Comparison of ENCODE assay signal across 8 cellular contexts in genomic region chr15:75347222-75348033, GRCh38. TPM values are rescaled to one million over a fixed set of nuclear protein-coding genes. Genes with fewer than 3 reads are reported as not detected.
A peak's percentile ranks its signal among the peaks of the same experiment; 100 is the strongest.
DNase-seq lines count a peak whose midpoint lies in the region; ATAC-seq and TF ChIP-seq lines count a peak whose summit lies in the region.

No MANE protein-coding gene starts in this region.

- H3K9me3 ChIP-seq in fibroblast of lung (ENCODE audit: control insufficient read depth, insufficient read depth, low read depth, low read length) = no peaks in the 10 kb centered on the region
- H3K9me3 ChIP-seq in thyroid gland = no peaks in the 10 kb centered on the region

- H4K20me1 ChIP-seq in fibroblast of lung (ENCODE audit: control insufficient read depth, extremely low read depth, insufficient read depth, low read length) = no peaks in the 10 kb centered on the region

- H3K4me3 ChIP-seq in fibroblast of lung (replicated peaks in 1 of 4; ENCODE audit: control extremely low read depth in 1 of 4, insufficient read depth in 1 of 4, low read depth in 3 of 4, low read length in 4 of 4) (peak overlapping the region; percentile 56 to 79 (median 72)), thyroid gland (replicated peaks in 1 of 3) (peak overlapping the region; percentile 60 to 89 (median 87))

- peak; percentile 56 for ATAC-seq in GM19324 (IDR thresholded peaks at IDR 0.05; ENCODE audit: low FRiP score, unreplicated experiment)
- ATAC-seq in activated T-cell treated with anti-CD3 and anti-CD28 coated beads, Interleukin-2, amount 50 U/mL, for 4 hours = peak; percentile 72
- ATAC-seq in natural killer cell = peak; percentile 39 to 53 (median 48)
- ATAC-seq in HG03460 (IDR thresholded peaks at IDR 0.05; ENCODE audit: unreplicated experiment) = no peak

- H3K4me2 ChIP-seq in fibroblast of lung (ENCODE audit: extremely low read depth, insufficient read depth, low read length) = peak overlapping the region; percentile 93

- H3K36me3 ChIP-seq in fibroblast of lung (ENCODE audit: control insufficient read depth, insufficient read depth, low read length) (no peaks in the 10 kb centered on the region), thyroid gland (no peaks in the 10 kb centered on the region)

- 1% methylated on average over 18 to 19 of the region's 65 CpGs for WGBS in thyroid gland, 2 donors

- peak; percentile 22 for DNase-seq in ACHN
- peak; percentile 59 for DNase-seq in NCI-H2171 (lab: John Stamatoyannopoulos, UW)
- peak; percentile 45 for DNase-seq in activated T-cell treated with anti-CD3 and anti-CD28 coated beads, Interleukin-2, amount 50 U/mL, for 4 hours
- DNase-seq in fibroblast of lung (ENCODE audit: low read depth in 2 of 2) = peak in 1 of 2 donors; percentile 34
- no peak for DNase-seq in natural killer cell
- DNase-seq in thyroid gland = peak; percentile 51 to 57

- peaks cover 32% of the 10 kb centered on the region for H3K4me1 Mint-ChIP-seq in activated T-cell treated with anti-CD3 and anti-CD28 coated beads, Interleukin-2, amount 50 U/mL, for 4 hours (ENCODE audit: low read depth)
- peaks cover 34 to 44% of the 10 kb centered on the region in 2 donors for H3K4me1 Mint-ChIP-seq in natural killer cell

- peak overlapping the region; percentile 82 for H3K4me3 Mint-ChIP-seq in activated T-cell treated with anti-CD3 and anti-CD28 coated beads, Interleukin-2, amount 50 U/mL, for 4 hours
- H3K4me3 Mint-ChIP-seq in natural killer cell = peak overlapping the region; percentile 91

- H2AFZ ChIP-seq in fibroblast of lung (ENCODE audit: low read length) = peak overlapping the region; percentile 59

- intact Hi-C loops in natural killer cell (cut with micrococcal nuclease) (no loop called here), thyroid gland (cut with DNase I) (no loop called here)

- peak overlapping the region; percentile 95 to 97 for H3K27ac Mint-ChIP-seq in natural killer cell

- H3K9ac ChIP-seq in fibroblast of lung (ENCODE audit: insufficient read depth, low read length) = peak overlapping the region; percentile 50

- in situ Hi-C loops in ACHN (cut with HindIII; ENCODE audit: low pct_ligation_motif_present, low pct_unique_long_range_greater_than_20kb, low sequenced_read_pairs) = no loop called here

- H3K27me3 Mint-ChIP-seq in activated T-cell treated with anti-CD3 and anti-CD28 coated beads, Interleukin-2, amount 50 U/mL, for 4 hours (ENCODE audit: low read depth) = no peaks in the 10 kb centered on the region
- H3K27me3 Mint-ChIP-seq in natural killer cell (ENCODE audit: low read depth in 2 of 2) = no peaks in the 10 kb centered on the region

- H3K36me3 Mint-ChIP-seq in activated T-cell treated with anti-CD3 and anti-CD28 coated beads, Interleukin-2, amount 50 U/mL, for 4 hours (ENCODE audit: insufficient read depth) = no peaks in the 10 kb centered on the region
- peaks cover 7% of the 10 kb centered on the region for H3K36me3 Mint-ChIP-seq in natural killer cell

- peaks cover 5% of the 10 kb centered on the region for H3K27me3 ChIP-seq in fibroblast of lung (ENCODE audit: control insufficient read depth, insufficient read depth, low read length)
- no peaks in the 10 kb centered on the region for H3K27me3 ChIP-seq in thyroid gland

- no peaks in the 10 kb centered on the region for H3K4me1 ChIP-seq in fibroblast of lung (ENCODE audit: control insufficient read depth, extremely low read depth, insufficient read depth, low read length)
- peaks cover 6 to 12% of the 10 kb centered on the region in 2 donors for H3K4me1 ChIP-seq in thyroid gland

- TF ChIP-seq CTCF in fibroblast of lung (conservative IDR thresholded peaks at IDR 0.05 in 1 of 2, IDR thresholded peaks at IDR 0.05 in 1 of 2; ENCODE audit: low read depth in 1 of 2, low read length in 2 of 2) (no peak), natural killer cell (IDR thresholded peaks at IDR 0.05) (no peak), thyroid gland (IDR thresholded peaks at IDR 0.05) (no peak)

- H3K9me3 Mint-ChIP-seq in activated T-cell treated with anti-CD3 and anti-CD28 coated beads, Interleukin-2, amount 50 U/mL, for 4 hours = peaks cover 8% of the 10 kb centered on the region
- H3K9me3 Mint-ChIP-seq in natural killer cell = peaks cover 2 to 8% of the 10 kb centered on the region in 2 donors

- peak in 1 of 2 donors; percentile 19 for TF ChIP-seq POLR2A in thyroid gland (IDR thresholded peaks at IDR 0.05)

- no peaks in the 10 kb centered on the region for H3K79me2 ChIP-seq in fibroblast of lung (ENCODE audit: control insufficient read depth, insufficient read depth, low read length)

- no peak overlapping the region for H3K27ac ChIP-seq in fibroblast of lung (ENCODE audit: insufficient read depth, low read length)
- peak overlapping the region; percentile 34 to 53 (median 35) for H3K27ac ChIP-seq in thyroid gland

RNA-seq across cellular contexts. Expression of gene NEIL1, which starts 0.6 kb away (rescaled TPM):
- 1 to 10 TPM in 2 of 3 donors, under 1 TPM in 1; 0.79 to 2.1 (median 2.1) TPM for total RNA-seq in activated T-cell treated with anti-CD3 and anti-CD28 coated beads, Interleukin-2, amount 50 U/mL, for 4 hours
- total RNA-seq in fibroblast of lung = 4.4 and 6.3 TPM in 2 replicates
- polyA plus RNA-seq in fibroblast of lung = 0.66 and 0.68 TPM in 2 replicates
- 1.4 and 2.1 TPM in 2 replicates for polyA plus RNA-seq in fibroblast of lung (2012)
- 4.1 TPM in 1 of 2 replicates, not detected in the other for polyA minus RNA-seq in fibroblast of lung (ENCODE audit: low replicate concordance)
- 100 to 1,000 TPM in 2 of 3 donors, 10 to 100 TPM in 1; 97.1 to 324 (median 112) TPM for total RNA-seq in natural killer cell
- total RNA-seq in thyroid gland = 10 to 100 TPM; 25.2 to 71.9 (median 48.8) TPM

RNA-seq across cellular contexts. Expression of gene COMMD4, which starts 11.6 kb away (rescaled TPM):
- total RNA-seq in activated T-cell treated with anti-CD3 and anti-CD28 coated beads, Interleukin-2, amount 50 U/mL, for 4 hours = 10 to 100 TPM; 78.3 to 84.4 (median 79.9) TPM
- total RNA-seq in fibroblast of lung = 43.1 and 65.9 TPM in 2 replicates
- polyA plus RNA-seq in fibroblast of lung = 74.9 and 137 TPM in 2 replicates
- polyA plus RNA-seq in fibroblast of lung (2012) = 81.7 and 147 TPM in 2 replicates
- polyA minus RNA-seq in fibroblast of lung (ENCODE audit: low replicate concordance) = 40.4 and 77.4 TPM in 2 replicates
- total RNA-seq in natural killer cell = 10 to 100 TPM; 38.8 to 56.3 (median 46.8) TPM
- total RNA-seq in thyroid gland = 10 to 100 TPM; 58.1 to 83.6 (median 61.1) TPM

RNA-seq across cellular contexts. Expression of gene MAN2C1, which starts 21.0 kb away (rescaled TPM):
- 100 to 1,000 TPM; 185 to 247 (median 216) TPM for total RNA-seq in activated T-cell treated with anti-CD3 and anti-CD28 coated beads, Interleukin-2, amount 50 U/mL, for 4 hours
- total RNA-seq in fibroblast of lung (94.3 and 124 TPM in 2 replicates), natural killer cell (100 to 1,000 TPM; 375 to 476 (median 385) TPM), thyroid gland (100 to 1,000 TPM; 200 to 357 (median 226) TPM)
- polyA plus RNA-seq in fibroblast of lung = 27.3 and 40.6 TPM in 2 replicates
- polyA plus RNA-seq in fibroblast of lung (2012) = 48.6 and 55.3 TPM in 2 replicates
- polyA minus RNA-seq in fibroblast of lung (ENCODE audit: low replicate concordance) = 56.2 and 93.4 TPM in 2 replicates
